Comparison of ENCODE assay signal across 17 cellular contexts in genomic region chr15:60001642-60002527, GRCh38. TPM values are rescaled to one million over a fixed set of nuclear protein-coding genes. Genes with fewer than 3 reads are reported as not detected.
DNase-seq lines count a peak whose midpoint lies in the region; ATAC-seq lines count a peak whose summit lies in the region.
"Had no signal": no experiment of that assay in that cellular context is flagged by ENCODE, and none has a peak within 500 bp of the region (broad histone marks: within the 10 kb centered on the region; RNA-seq: fewer than 3 reads in every experiment).

No MANE protein-coding gene starts in this region.

- H3K27ac Mint-ChIP-seq in activated T-helper 17 cell treated with anti-CD3 and anti-CD28 coated beads, Interleukin-2, amount 50 U/mL, for 72 hours, result no peak overlapping the region
- H3K27ac Mint-ChIP-seq: CD8-positive, alpha-beta T cell had no signal

- H3K4me1 Mint-ChIP-seq in activated T-helper 17 cell treated with anti-CD3 and anti-CD28 coated beads, Interleukin-2, amount 50 U/mL, for 72 hours, result peaks cover 25% of the 10 kb centered on the region

- H3K4me1 ChIP-seq in ES-I3 (ENCODE audit: insufficient read depth, low read length) (peaks cover 32% of the 10 kb centered on the region), iPS-20b (ENCODE audit: insufficient read depth, low read length) (peaks cover 37% of the 10 kb centered on the region; the same call in 1 of the 2 replicates)

- ATAC-seq in activated T-helper 17 cell treated with anti-CD3 and anti-CD28 coated beads, Interleukin-2, amount 50 U/mL, for 72 hours (replicated peaks), result no peak
- no peak for ATAC-seq in HG03442 (IDR thresholded peaks at IDR 0.05; ENCODE audit: unreplicated experiment)
- ATAC-seq: CD8-positive, alpha-beta T cell had no signal

- H3K9ac ChIP-seq in ES-I3 (ENCODE audit: low read depth, low read length) (peak overlapping the region; percentile 39; the same call in 1 of the 2 replicates), iPS-20b (ENCODE audit: low read depth, low read length) (peak overlapping the region; percentile 34; the same call in 1 of the 2 replicates)

- no peaks in the 10 kb centered on the region for H3K9me3 ChIP-seq in ES-I3 (ENCODE audit: control insufficient read depth, insufficient read depth, low read length)
- no peaks in the 10 kb centered on the region for H3K9me3 ChIP-seq in iPS-20b (ENCODE audit: insufficient read depth, low read depth, low read length)
- H3K9me3 ChIP-seq: ovary had no signal

- H3K36me3 ChIP-seq in ES-I3 (ENCODE audit: insufficient read depth, low read length) (no peaks in the 10 kb centered on the region), iPS-20b (ENCODE audit: insufficient read depth, low read depth, low read length) (no peaks in the 10 kb centered on the region)
- H3K36me3 ChIP-seq: ovary, spleen had no signal

- H3K4me3 Mint-ChIP-seq in activated T-helper 17 cell treated with anti-CD3 and anti-CD28 coated beads, Interleukin-2, amount 50 U/mL, for 72 hours, result peak overlapping the region; percentile 16
- H3K4me3 Mint-ChIP-seq: CD8-positive, alpha-beta T cell had no signal

- DNase-seq in DMS53 (lab: John Stamatoyannopoulos, UW) (peak; percentile 28), DMS53 treated with DMSO at 0.1 percent for 48 hours (lab: John Stamatoyannopoulos, UW; ENCODE audit: unreplicated experiment) (no peak), NCI-H774 (lab: John Stamatoyannopoulos, UW) (no peak), GF-D8 (lab: John Stamatoyannopoulos, UW) (no peak)
- DNase-seq: 8988T; CD8-positive, alpha-beta T cell; hippocampal formation; NCI-H1048; NCI-H446; ovary; spleen had no signal

- peak overlapping the region; percentile 77 for H3K4me3 ChIP-seq in iPS-20b (ENCODE audit: low read length)
- H3K4me3 ChIP-seq: ovary, spleen had no signal

- H3K27ac ChIP-seq in iPS-20b (ENCODE audit: low read length), result no peak overlapping the region
- H3K27ac ChIP-seq: ovary, spleen had no signal

- peaks cover 49% of the 10 kb centered on the region for H3K36me3 Mint-ChIP-seq in activated T-helper 17 cell treated with anti-CD3 and anti-CD28 coated beads, Interleukin-2, amount 50 U/mL, for 72 hours (ENCODE audit: low read depth)
- H3K36me3 Mint-ChIP-seq: CD8-positive, alpha-beta T cell had no signal

- peaks cover 12% of the 10 kb centered on the region for H3K9me3 Mint-ChIP-seq in activated T-helper 17 cell treated with anti-CD3 and anti-CD28 coated beads, Interleukin-2, amount 50 U/mL, for 72 hours

- peaks cover 79% of the 10 kb centered on the region for H3K27me3 Mint-ChIP-seq in activated T-helper 17 cell treated with anti-CD3 and anti-CD28 coated beads, Interleukin-2, amount 50 U/mL, for 72 hours

- peaks cover 97% of the 10 kb centered on the region for H3K27me3 ChIP-seq in iPS-20b (ENCODE audit: insufficient read depth, low read length)

RNA-seq across cellular contexts. Expression of gene FOXB1, which starts 2.2 kb away (rescaled TPM):
- total RNA-seq in activated T-helper 17 cell treated with anti-CD3 and anti-CD28 coated beads, Interleukin-2, amount 50 U/mL, for 72 hours, result 1 to 10 TPM in 1 of 2 donors, under 1 TPM in 1; 0.77 to 1.1 TPM
- total RNA-seq: CD8-positive, alpha-beta T cell; chondrocyte; lung microvascular endothelial cell had no signal
